Comparison of ENCODE assay signal across 21 cellular contexts in the genomic region with DNA sequence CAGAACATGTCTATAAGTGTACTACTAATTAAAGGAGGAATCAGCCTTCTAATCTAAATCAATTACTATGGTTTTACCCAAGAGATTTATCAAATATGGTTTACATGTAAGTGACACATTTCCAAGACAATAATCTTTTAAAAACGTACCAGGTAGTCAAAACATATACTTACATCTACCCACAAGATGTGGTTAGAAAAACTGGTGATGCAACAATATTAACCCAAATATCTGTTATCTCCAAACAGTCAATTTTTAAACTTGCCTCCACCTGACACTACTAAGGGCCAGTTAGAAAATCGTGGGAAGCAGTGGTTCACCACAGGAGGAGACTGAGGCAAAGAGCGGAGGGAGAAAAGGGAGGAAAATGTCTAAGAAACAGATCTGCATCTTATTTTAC. TPM values are rescaled to one million over a fixed set of nuclear protein-coding genes. Genes with fewer than 3 reads are reported as not detected.
DNase-seq lines count a peak whose midpoint lies in the region; ATAC-seq and TF ChIP-seq lines count a peak whose summit lies in the region.
"Had no signal": no experiment of that assay in that cellular context is flagged by ENCODE, and none has a peak within 500 bp of the region (broad histone marks: within the 10 kb centered on the region; RNA-seq: fewer than 3 reads in every experiment).

No MANE protein-coding gene starts in this region.

- 98% methylated on average over 3 of the region's 3 CpGs; no CpG with 5 or more reads in 1 of the 2 experiments for WGBS in endodermal cell (ENCODE audit: insufficient coverage in 1 of 2, insufficient read length in 1 of 2), 2 experiments

- DNase-seq in activated T-cell treated with anti-CD3 and anti-CD28 coated beads, Interleukin-2, amount 50 U/mL, for 72 hours, result no peak
- DNase-seq in activated T-cell treated with anti-CD3 and anti-CD28 coated beads for 4 hours (no peak), PC-9 (no peak), endodermal cell (no peak)
- no peak for DNase-seq in CD4-positive, CD25-positive, alpha-beta regulatory T cell
- DNase-seq in central memory CD8-positive, alpha-beta T cell (ENCODE audit: low spot score in 2 of 2), result no peak
- DNase-seq: EL, GF-D8, Karpas-422, MV-4-11, NCI-H1105 treated with DMSO at 0.1 percent for 48 hours, NCI-H1694, NCI-H2081, NCI-H2171, NCI-H345, NCI-H524, NCI-H82, Peyer's patch had no signal

- ATAC-seq in activated T-cell treated with anti-CD3 and anti-CD28 coated beads, Interleukin-2, amount 50 U/mL, for 72 hours (replicated peaks in 1 of 2), result no peak
- no peak for ATAC-seq in CD4-positive, CD25-positive, alpha-beta regulatory T cell (ENCODE audit: low read depth in 2 of 2)
- ATAC-seq in central memory CD8-positive, alpha-beta T cell (replicated peaks; ENCODE audit: extremely low read depth, poor library complexity, severe bottlenecking), result no peak
- no peak for ATAC-seq in GM21367 (IDR thresholded peaks at IDR 0.05; ENCODE audit: unreplicated experiment)

- no peaks in the 10 kb centered on the region for H3K27me3 ChIP-seq in CD4-positive, CD25-positive, alpha-beta regulatory T cell (ENCODE audit: control insufficient read depth, insufficient read depth, low read length)
- no peaks in the 10 kb centered on the region for H3K27me3 ChIP-seq in PC-9 (ENCODE audit: insufficient read depth, low read depth)
- no peaks in the 10 kb centered on the region for H3K27me3 ChIP-seq in endodermal cell (ENCODE audit: control insufficient read depth, insufficient read depth, low read length, poor library complexity, severe bottlenecking)
- H3K27me3 ChIP-seq: Peyer's patch had no signal

- CTCF ChIA-PET in PC-9 (lab: Charles Lee), result no interaction called here

- no peaks in the 10 kb centered on the region for H3K9me3 ChIP-seq in CD4-positive, CD25-positive, alpha-beta regulatory T cell (ENCODE audit: control insufficient read depth in 2 of 2, low read length in 2 of 2)
- no peaks in the 10 kb centered on the region for H3K9me3 ChIP-seq in PC-9 (ENCODE audit: insufficient read depth, low read depth)
- H3K9me3 ChIP-seq in endodermal cell (ENCODE audit: control insufficient read depth, low read length), result no peaks in the 10 kb centered on the region
- H3K9me3 ChIP-seq: Peyer's patch had no signal

- H3K27ac ChIP-seq in CD4-positive, CD25-positive, alpha-beta regulatory T cell (ENCODE audit: insufficient read depth, low read length, poor library complexity, severe bottlenecking), result no peak overlapping the region
- H3K27ac ChIP-seq in PC-9 (no peak overlapping the region), endodermal cell (ENCODE audit: low read depth, low read length) (no peak overlapping the region)
- H3K27ac ChIP-seq: Peyer's patch had no signal

- no peak overlapping the region for H2AFZ ChIP-seq in PC-9

- peaks cover 25% of the 10 kb centered on the region for H3K4me1 Mint-ChIP-seq in activated T-cell treated with anti-CD3 and anti-CD28 coated beads, Interleukin-2, amount 50 U/mL, for 72 hours (ENCODE audit: low read depth)
- H3K4me1 Mint-ChIP-seq in CD4-positive, CD25-positive, alpha-beta regulatory T cell, result peaks cover 28 to 59% (median 44%) of the 10 kb centered on the region in 4 donors
- peaks cover 13% of the 10 kb centered on the region for H3K4me1 Mint-ChIP-seq in central memory CD8-positive, alpha-beta T cell
- H3K4me1 Mint-ChIP-seq in endodermal cell, result no peaks in the 10 kb centered on the region

- H3K9me2 ChIP-seq in PC-9 (ENCODE audit: insufficient read depth), result no peaks in the 10 kb centered on the region

- TF ChIP-seq CTCF in PC-9 (conservative IDR thresholded peaks at IDR 0.05) (no peak), endodermal cell (conservative IDR thresholded peaks at IDR 0.05) (no peak)

- no peaks in the 10 kb centered on the region for H3K27me3 Mint-ChIP-seq in activated T-cell treated with anti-CD3 and anti-CD28 coated beads, Interleukin-2, amount 50 U/mL, for 72 hours (ENCODE audit: low read depth)
- H3K27me3 Mint-ChIP-seq in CD4-positive, CD25-positive, alpha-beta regulatory T cell, result no peaks in the 10 kb centered on the region
- no peaks in the 10 kb centered on the region for H3K27me3 Mint-ChIP-seq in central memory CD8-positive, alpha-beta T cell
- no peaks in the 10 kb centered on the region for H3K27me3 Mint-ChIP-seq in endodermal cell (ENCODE audit: insufficient read depth)
- H3K27me3 Mint-ChIP-seq: IgD-negative memory B cell had no signal

- peaks cover 21% of the 10 kb centered on the region; the same call in 1 of the 2 replicates for H3F3A ChIP-seq in PC-9 (ENCODE audit: insufficient read depth, low read depth)

- intact Hi-C loops in PC-9 (cut with micrococcal nuclease; ENCODE audit: unreplicated experiment), result no loop called here

- H3K9me3 Mint-ChIP-seq in activated T-cell treated with anti-CD3 and anti-CD28 coated beads, Interleukin-2, amount 50 U/mL, for 72 hours, result no peaks in the 10 kb centered on the region
- peaks cover 0 to 3% (median 0%) of the 10 kb centered on the region in 7 donors for H3K9me3 Mint-ChIP-seq in CD4-positive, CD25-positive, alpha-beta regulatory T cell
- H3K9me3 Mint-ChIP-seq in central memory CD8-positive, alpha-beta T cell, result no peaks in the 10 kb centered on the region
- no peaks in the 10 kb centered on the region for H3K9me3 Mint-ChIP-seq in endodermal cell
- H3K9me3 Mint-ChIP-seq: CD14-positive monocyte, IgD-negative memory B cell had no signal

- BruUV-seq in PC-9 (replicated peaks; lab: Mats Ljungman, UMichigan), result TSS peak; percentile 7

- peak overlapping the region; percentile 82 for H3K27ac Mint-ChIP-seq in activated T-cell treated with anti-CD3 and anti-CD28 coated beads, Interleukin-2, amount 50 U/mL, for 72 hours
- peak overlapping the region in 2 of 3 donors; percentile 44 to 62 for H3K27ac Mint-ChIP-seq in CD4-positive, CD25-positive, alpha-beta regulatory T cell
- H3K27ac Mint-ChIP-seq in central memory CD8-positive, alpha-beta T cell (ENCODE audit: low read depth), result peak overlapping the region; percentile 76
- no peak overlapping the region for H3K27ac Mint-ChIP-seq in endodermal cell
- H3K27ac Mint-ChIP-seq: CD14-positive monocyte, IgD-negative memory B cell had no signal

- peaks cover 6% of the 10 kb centered on the region for H3K4me1 ChIP-seq in CD4-positive, CD25-positive, alpha-beta regulatory T cell (ENCODE audit: control insufficient read depth, insufficient read depth, low read length, poor library complexity, severe bottlenecking)
- H3K4me1 ChIP-seq in PC-9 (replicated peaks; ENCODE audit: insufficient read depth), result no peaks in the 10 kb centered on the region
- H3K4me1 ChIP-seq in endodermal cell (ENCODE audit: control insufficient read depth, insufficient read depth, low read length), result no peaks in the 10 kb centered on the region
- H3K4me1 ChIP-seq: Peyer's patch had no signal

- no peaks in the 10 kb centered on the region; the same call in 1 of the 2 replicates for H4K20me1 ChIP-seq in PC-9 (ENCODE audit: insufficient read depth)

- no peak overlapping the region for H3K4me3 ChIP-seq in CD4-positive, CD25-positive, alpha-beta regulatory T cell (ENCODE audit: low read depth, low read length)
- H3K4me3 ChIP-seq in PC-9 (no peak overlapping the region), endodermal cell (ENCODE audit: low read length) (no peak overlapping the region)
- H3K4me3 ChIP-seq: Peyer's patch had no signal

- no peak overlapping the region for H3K4me3 Mint-ChIP-seq in activated T-cell treated with anti-CD3 and anti-CD28 coated beads, Interleukin-2, amount 50 U/mL, for 72 hours
- H3K4me3 Mint-ChIP-seq in CD4-positive, CD25-positive, alpha-beta regulatory T cell, result no peak overlapping the region
- H3K4me3 Mint-ChIP-seq in central memory CD8-positive, alpha-beta T cell, result no peak overlapping the region
- no peak overlapping the region for H3K4me3 Mint-ChIP-seq in endodermal cell
- H3K4me3 Mint-ChIP-seq: CD14-positive monocyte, IgD-negative memory B cell had no signal

- H3K9ac ChIP-seq in endodermal cell (ENCODE audit: extremely low read depth, low read length, poor library complexity, severe bottlenecking), result no peak overlapping the region

- POLR2A ChIA-PET in PC-9 (lab: Charles Lee; ENCODE audit: unreplicated experiment), result no interaction called here

- peaks cover 46% of the 10 kb centered on the region for H3K36me3 ChIP-seq in CD4-positive, CD25-positive, alpha-beta regulatory T cell (ENCODE audit: control insufficient read depth, insufficient read depth, low read length)
- H3K36me3 ChIP-seq in PC-9 (ENCODE audit: low read depth) (peaks cover 48% of the 10 kb centered on the region), endodermal cell (ENCODE audit: control insufficient read depth, insufficient read depth, low read length) (peaks cover 68% of the 10 kb centered on the region)

- H3K4me2 ChIP-seq in PC-9, result no peak overlapping the region

- peaks cover 23% of the 10 kb centered on the region; the same call in 1 of the 2 replicates for H3K79me2 ChIP-seq in PC-9 (ENCODE audit: low read depth)

- peaks cover 9 to 20% of the 10 kb centered on the region in 2 donors for H3K36me3 Mint-ChIP-seq in activated T-cell treated with anti-CD3 and anti-CD28 coated beads, Interleukin-2, amount 50 U/mL, for 72 hours (ENCODE audit: insufficient read depth in 2 of 2)
- peaks cover 26% of the 10 kb centered on the region for H3K36me3 Mint-ChIP-seq in CD4-positive, CD25-positive, alpha-beta regulatory T cell
- peaks cover 29% of the 10 kb centered on the region for H3K36me3 Mint-ChIP-seq in central memory CD8-positive, alpha-beta T cell (ENCODE audit: insufficient read depth)
- H3K36me3 Mint-ChIP-seq in endodermal cell (ENCODE audit: low read depth), result peaks cover 29% of the 10 kb centered on the region

RNA-seq across cellular contexts. Expression of a gene that starts 28.0 kb away (rescaled TPM):
- total RNA-seq in activated T-cell treated with anti-CD3 and anti-CD28 coated beads, Interleukin-2, amount 50 U/mL, for 72 hours, result 10 to 100 TPM; 51.5 to 54.3 TPM
- total RNA-seq in CD4-positive, CD25-positive, alpha-beta regulatory T cell, result 50.2 TPM
- 100 to 1,000 TPM; 127 to 145 (median 130) TPM for polyA plus RNA-seq in CD4-positive, CD25-positive, alpha-beta regulatory T cell
- total RNA-seq in PC-9 (2021) (75.9 and 78.6 TPM in 2 replicates), endodermal cell (10 to 100 TPM; 47.8 to 52.9 TPM)
- polyA plus RNA-seq in endodermal cell (2013, experiment 1 of 2), result 63.0 TPM
- polyA plus RNA-seq in endodermal cell (2013, experiment 2 of 2), result 63.5 TPM
